In genomic region chrX:77899081-77899828, GRCh38 we compare ENCODE assay signal across 8 cellular contexts. TPM values are rescaled to one million over a fixed set of nuclear protein-coding genes. Genes with fewer than 3 reads are reported as not detected.
A peak's percentile ranks its signal among the peaks of the same experiment; 100 is the strongest.
DNase-seq lines count a peak whose midpoint lies in the region; ATAC-seq and TF ChIP-seq lines count a peak whose summit lies in the region.

Gene COX7B, plus strand, starts transcription at chrX:77899468. Its CDS starts 86 bp downstream, at chrX:77899554.

- DNase-seq in NK-92 treated with Interleukin-12 subunit alpha and Interleukin-12 subunit beta, amount 100 ng/mL, for 24 hours (lab: John Stamatoyannopoulos, UW), result peak; percentile 48
- no peak for DNase-seq in NK-92 (lab: John Stamatoyannopoulos, UW; ENCODE audit: unreplicated experiment)
- DNase-seq in NCI-H1694 (lab: John Stamatoyannopoulos, UW), result peak; percentile 98
- DNase-seq in astrocyte of the cerebellum (ENCODE audit: low read depth), result peak; percentile 92
- DNase-seq in right cardiac atrium, result peak in 2 of 3 donors; percentile 41 to 59
- peak in 1 of 2 donors; percentile 58 for DNase-seq in psoas muscle

- peak within 1 kb of the TSS; percentile 98 for H3K4me3 Mint-ChIP-seq in T-helper 1 cell treated with Interleukin-12 subunit alpha and Interleukin-12 subunit beta and Interleukin-4 antibody, amounts not matched to agents 30 μg/mL and 1 μg/mL, for 36 hours

- no peaks in the 10 kb centered on the region for H3K27me3 Mint-ChIP-seq in T-helper 1 cell treated with Interleukin-12 subunit alpha and Interleukin-12 subunit beta and Interleukin-4 antibody, amounts not matched to agents 30 μg/mL and 1 μg/mL, for 36 hours (ENCODE audit: low read depth)

- ATAC-seq in HG02943 (IDR thresholded peaks at IDR 0.05; ENCODE audit: low read depth, unreplicated experiment), result peak; percentile 63
- ATAC-seq in right cardiac atrium, result peak; percentile 85 to 88
- peak; percentile 74 to 83 (median 81) for ATAC-seq in psoas muscle

- H3K9me3 ChIP-seq in right cardiac atrium (ENCODE audit: control insufficient read depth, low read length) (no peaks in the 10 kb centered on the region), psoas muscle (no peaks in the 10 kb centered on the region)

- H3K4me1 ChIP-seq in right cardiac atrium (ENCODE audit: control insufficient read depth, insufficient read depth, low read length), result no peaks in the 10 kb centered on the region
- peaks cover 6% of the 10 kb centered on the region for H3K4me1 ChIP-seq in psoas muscle

- WGBS in right cardiac atrium, result under 1% methylated on average over 28 of the region's 28 CpGs
- 0 to 37% (median 0%) methylated on average over 28 of the region's 28 CpGs for WGBS in psoas muscle, 3 donors

- peak; percentile 51 for TF ChIP-seq CTCF in astrocyte of the cerebellum (IDR thresholded peaks at IDR 0.05; ENCODE audit: low read depth, low read length, missing control alignments)
- peak; percentile 34 for TF ChIP-seq CTCF in psoas muscle (IDR thresholded peaks at IDR 0.05)

- H3K27ac Mint-ChIP-seq in T-helper 1 cell treated with Interleukin-12 subunit alpha and Interleukin-12 subunit beta and Interleukin-4 antibody, amounts not matched to agents 30 μg/mL and 1 μg/mL, for 36 hours, result peak within 1 kb of the TSS; percentile 99

- in situ Hi-C loops in astrocyte of the cerebellum (cut with HindIII; ENCODE audit: low sequenced_read_pairs), result no loop called here

- H3K4me1 Mint-ChIP-seq in T-helper 1 cell treated with Interleukin-12 subunit alpha and Interleukin-12 subunit beta and Interleukin-4 antibody, amounts not matched to agents 30 μg/mL and 1 μg/mL, for 36 hours (ENCODE audit: low read depth), result peaks cover 14% of the 10 kb centered on the region

- no peaks in the 10 kb centered on the region for H3K9me3 Mint-ChIP-seq in T-helper 1 cell treated with Interleukin-12 subunit alpha and Interleukin-12 subunit beta and Interleukin-4 antibody, amounts not matched to agents 30 μg/mL and 1 μg/mL, for 36 hours

- H3K4me3 ChIP-seq in astrocyte of the cerebellum (ENCODE audit: low read depth, low read length) (peak within 1 kb of the TSS; percentile 55), right cardiac atrium (ENCODE audit: low read length) (peak within 1 kb of the TSS; percentile 98), psoas muscle (peak within 1 kb of the TSS; percentile 72)

- peaks cover 0 to 26% of the 10 kb centered on the region in 2 donors for H3K36me3 ChIP-seq in psoas muscle (ENCODE audit: insufficient read depth in 1 of 2, low read depth in 1 of 2)

- H3K27ac ChIP-seq in right cardiac atrium (ENCODE audit: low read length), result peak within 1 kb of the TSS; percentile 95
- peak within 1 kb of the TSS; percentile 89 for H3K27ac ChIP-seq in psoas muscle

- H3K36me3 Mint-ChIP-seq in T-helper 1 cell treated with Interleukin-12 subunit alpha and Interleukin-12 subunit beta and Interleukin-4 antibody, amounts not matched to agents 30 μg/mL and 1 μg/mL, for 36 hours (ENCODE audit: low read depth), result peaks cover 15% of the 10 kb centered on the region

- H3K27me3 ChIP-seq in right cardiac atrium (ENCODE audit: control insufficient read depth, insufficient read depth) (no peaks in the 10 kb centered on the region), psoas muscle (ENCODE audit: insufficient read depth in 3 of 3, low read length in 2 of 3) (peaks cover 0 to 4% (median 0%) of the 10 kb centered on the region in 3 donors)

- intact Hi-C loops in right cardiac atrium (cut with DNase I) (loop anchor here in 1 of 4 donors (10.0 kb wide), 1 partner anchor 114 kb away; the partner anchor contains the start of gene ATRX), psoas muscle (cut with DNase I) (loop anchor here in 1 of 2 donors (10.0 kb wide), 1 partner anchor 206 kb away; the partner anchor contains the start of gene PGK1)

RNA-seq across cellular contexts. Expression of gene COX7B, which starts in this region (rescaled TPM):
- 1,000 to 10,000 TPM; 1,046 to 1,477 (median 1,227) TPM for total RNA-seq in right cardiac atrium
- polyA plus RNA-seq in right cardiac atrium, result 5,401 TPM
- 100 to 1,000 TPM; 566 to 780 (median 686) TPM for total RNA-seq in psoas muscle
- 1,000 to 10,000 TPM; 1,144 to 2,052 (median 1,909) TPM for polyA plus RNA-seq in psoas muscle
